ENCODE assay signal across 2 cellular contexts in genomic region chr21:36430841-36431240, GRCh38.
TF ChIP-seq lines count a peak whose summit lies in the region.

No MANE protein-coding gene starts in this region.

TF ChIP-seq in SK-N-SH, 30 proteins besides CTCF, POLR2A, EP300 and RAD21 (continued from another document):
- TF ChIP-seq, protein P1, sequence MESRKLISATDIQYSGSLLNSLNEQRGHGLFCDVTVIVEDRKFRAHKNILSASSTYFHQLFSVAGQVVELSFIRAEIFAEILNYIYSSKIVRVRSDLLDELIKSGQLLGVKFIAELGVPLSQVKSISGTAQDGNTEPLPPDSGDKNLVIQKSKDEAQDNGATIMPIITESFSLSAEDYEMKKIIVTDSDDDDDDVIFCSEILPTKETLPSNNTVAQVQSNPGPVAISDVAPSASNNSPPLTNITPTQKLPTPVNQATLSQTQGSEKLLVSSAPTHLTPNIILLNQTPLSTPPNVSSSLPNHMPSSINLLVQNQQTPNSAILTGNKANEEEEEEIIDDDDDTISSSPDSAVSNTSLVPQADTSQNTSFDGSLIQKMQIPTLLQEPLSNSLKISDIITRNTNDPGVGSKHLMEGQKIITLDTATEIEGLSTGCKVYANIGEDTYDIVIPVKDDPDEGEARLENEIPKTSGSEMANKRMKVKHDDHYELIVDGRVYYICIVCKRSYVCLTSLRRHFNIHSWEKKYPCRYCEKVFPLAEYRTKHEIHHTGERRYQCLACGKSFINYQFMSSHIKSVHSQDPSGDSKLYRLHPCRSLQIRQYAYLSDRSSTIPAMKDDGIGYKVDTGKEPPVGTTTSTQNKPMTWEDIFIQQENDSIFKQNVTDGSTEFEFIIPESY (IDR thresholded peaks at IDR 0.05; ENCODE audit: borderline replicate concordance, low read depth), result no peak
- TF ChIP-seq TCF12 (IDR thresholded peaks at IDR 0.05) (no peak), MXI1 (IDR thresholded peaks at IDR 0.05; ENCODE audit: low read depth, low read length) (no peak), POLR2AphosphoS5 (IDR thresholded peaks at IDR 0.05; ENCODE audit: low read depth, low read length) (no peak), JUND (IDR thresholded peaks at IDR 0.05) (no peak), RXRA (IDR thresholded peaks at IDR 0.05; ENCODE audit: borderline replicate concordance, low read depth) (no peak), PBX3 (IDR thresholded peaks at IDR 0.05) (no peak), RCOR1 (IDR thresholded peaks at IDR 0.05; ENCODE audit: low read length) (no peak)

TF ChIP-seq in SK-N-SH treated with all-trans-retinoic acid at 6 μM for 48 hours, 23 proteins besides CTCF, POLR2A, EP300 and RAD21 (continued from another document):
- TF ChIP-seq TSHZ2 (CRISPR knock-in tag; IDR thresholded peaks at IDR 0.05), result no peak
